27 cellular contexts compared by ENCODE assay signal in the genomic region with DNA sequence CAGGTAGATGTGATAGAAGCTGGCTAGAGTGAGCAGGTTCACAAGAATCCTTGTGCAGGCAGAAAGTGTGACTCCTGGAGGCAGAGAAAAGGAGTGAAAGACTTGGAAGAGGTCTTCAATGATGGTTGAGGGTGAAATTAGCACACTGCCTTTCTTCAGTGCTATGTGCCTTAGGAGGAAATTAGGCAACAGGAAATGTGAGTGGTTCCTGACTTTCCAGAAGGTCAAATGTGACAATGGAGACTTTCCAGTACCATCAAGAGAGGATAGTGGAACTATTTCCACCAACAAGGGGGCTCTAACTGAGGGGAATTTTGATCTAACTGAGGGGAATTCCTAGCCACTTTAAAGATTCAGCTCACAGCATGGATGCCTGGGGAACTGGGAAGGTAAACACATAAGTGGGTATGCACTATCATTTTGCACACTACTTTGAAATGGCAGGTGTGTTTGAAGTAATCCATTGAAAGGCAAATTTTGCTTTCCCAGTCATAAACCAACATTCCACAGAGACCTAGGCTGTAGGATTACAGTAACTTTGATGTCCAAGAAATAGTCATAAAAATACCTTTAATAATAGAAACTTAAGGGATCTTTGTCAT.
DNase-seq lines count a peak whose midpoint lies in the region; ATAC-seq, FAIRE-seq and TF ChIP-seq lines count a peak whose summit lies in the region.
"Had no signal": no experiment of that assay in that cellular context is flagged by ENCODE, and none has a peak within 500 bp of the region (broad histone marks: within the 10 kb centered on the region; RNA-seq: fewer than 3 reads in every experiment).

No MANE protein-coding gene starts in this region.

- H3K4me1 ChIP-seq in H1 (replicated peaks in 1 of 4; ENCODE audit: control insufficient read depth in 3 of 4, insufficient read depth in 4 of 4, low read length in 3 of 4) (no peaks in the 10 kb centered on the region), osteoblast (ENCODE audit: insufficient read depth, low read length) (no peaks in the 10 kb centered on the region)
- H3K4me1 ChIP-seq: A549, BE2C, lower lobe of right lung, stomach, thyroid gland had no signal

- H3K36me3 ChIP-seq in H1 (ENCODE audit: control insufficient read depth in 2 of 4, insufficient read depth in 4 of 4, low read length in 3 of 4) (no peaks in the 10 kb centered on the region), osteoblast (ENCODE audit: insufficient read depth, low read length) (no peaks in the 10 kb centered on the region)
- H3K36me3 ChIP-seq: BE2C, lower lobe of right lung, stomach, thyroid gland had no signal

- CTCF ChIA-PET in H1 (lab: Charles Lee; ENCODE audit: partially characterized antibody) = interaction anchor here (0.8 to 4.0 kb wide), 7 partner anchors 8 to 99 kb away, joined by 3 to 46 read pairs (median 3); no protein-coding TSS in a partner anchor

- H3K18ac ChIP-seq in H1 (ENCODE audit: extremely low read depth, low read length) = no peak overlapping the region

- H3K4me2 ChIP-seq in H1 (ENCODE audit: insufficient read depth in 1 of 2, low read depth in 2 of 2, low read length in 2 of 2) = 0 out of 4 replicates have a peak overlapping the region, but pooled peaks of 1 of the 2 experiments have one; percentile 10
- H3K4me2 ChIP-seq in osteoblast (ENCODE audit: insufficient read depth, low read length) = no peak overlapping the region
- H3K4me2 ChIP-seq: A549, PC-9 had no signal

- FAIRE-seq in H1 (lab: Jason Lieb, UNC) = peak; percentile 71
- FAIRE-seq: A549 had no signal

- no peak overlapping the region for H2AK5ac ChIP-seq in H1 (ENCODE audit: low read depth, low read length)

- no peak overlapping the region for H3K23ac ChIP-seq in H1 (ENCODE audit: insufficient read length)

- intact Hi-C loops in left colon (cut with DNase I, micrococcal nuclease) = no loop called here

- H2AFZ ChIP-seq in H1 (ENCODE audit: low read length) (no peak overlapping the region), osteoblast (ENCODE audit: low read length) (no peak overlapping the region)
- H2AFZ ChIP-seq: PC-9 had no signal

- H3K4me3 ChIP-seq in H1 (ENCODE audit: extremely low read depth in 1 of 4, insufficient read depth in 2 of 4, low read depth in 3 of 4, low read length in 4 of 4) = no peak overlapping the region
- H3K4me3 ChIP-seq in osteoblast (ENCODE audit: insufficient read depth, low read length) = no peak overlapping the region
- H3K4me3 ChIP-seq: A549, lower lobe of right lung, PC-9, skin epidermis, stomach, thyroid gland had no signal

- H4K8ac ChIP-seq in H1 (ENCODE audit: extremely low read depth, insufficient read depth, low read length) = no peak overlapping the region

- H2BK120ac ChIP-seq in H1 (replicated peaks; ENCODE audit: low read depth, low read length) = no peak overlapping the region

- no peak overlapping the region for H3K14ac ChIP-seq in H1 (ENCODE audit: insufficient read length)

- H2BK12ac ChIP-seq in H1 (ENCODE audit: low read depth, low read length) = no peak overlapping the region

- no peak overlapping the region for H2BK5ac ChIP-seq in H1 (ENCODE audit: low read depth, low read length)

- POLR2A ChIA-PET in H1 (lab: Charles Lee; ENCODE audit: partially characterized antibody) = interaction anchor here (1.5 kb wide), 1 partner anchor 8 kb away, joined by 3 read pairs; no protein-coding TSS in a partner anchor

- DNase-seq in NCI-H748 (lab: John Stamatoyannopoulos, UW; ENCODE audit: unreplicated experiment) (peak; percentile 52), NCI-H748 treated with DMSO at 0.1 percent for 48 hours (lab: John Stamatoyannopoulos, UW) (no peak), NCI-H146 treated with DMSO at 0.1 percent for 48 hours (lab: John Stamatoyannopoulos, UW; ENCODE audit: unreplicated experiment) (peak; percentile 71), H1 (ENCODE audit: low read depth in 1 of 2, low spot score in 2 of 2) (peak in 1 of 2 experiments; percentile 8), osteoblast (ENCODE audit: insufficient read length, low spot score, missing footprints) (peak; percentile 73), left colon (no peak), RKO (ENCODE audit: low spot score) (no peak)
- DNase-seq: activated CD4-positive, alpha-beta T cell treated with anti-CD3 and anti-CD28 coated beads for 36 hours; activated CD8-positive, alpha-beta T cell treated with anti-CD3 and anti-CD28 coated beads, Interleukin-2, amount 10 ng/mL, durations not matched to agents 7 days and 5 days; activated effector memory CD4-positive, alpha-beta T cell treated with Interleukin-2 at 50 U/mL for 16 hours; BE2C; GDM1; Kasumi-1; kidney glomerular epithelial cell; lower lobe of right lung; NCI-H1092; NCI-H2081; NCI-H446 treated with DMSO at 0.1 percent for 48 hours; NK-92 treated with Interleukin-12 subunit alpha and Interleukin-12 subunit beta, amount 100 ng/mL, for 24 hours; PC-9; SHP77; stimulated activated CD8-positive, alpha-beta memory T cell treated with anti-CD3 and anti-CD28 coated beads, Interleukin-4, amount 100 ng/mL, for 48 hours; stomach; thyroid gland had no signal

- no peak overlapping the region for H2BK20ac ChIP-seq in H1 (ENCODE audit: low read length)

- no peak overlapping the region for H4K5ac ChIP-seq in H1 (ENCODE audit: insufficient read length, low read depth, low read length)

- no peaks in the 10 kb centered on the region for H3K79me1 ChIP-seq in H1 (ENCODE audit: low read depth, low read length)

- TF ChIP-seq EP300 in H1 (IDR thresholded peaks at IDR 0.05; ENCODE audit: borderline replicate concordance in 1 of 2, low read depth in 2 of 2, low read length in 2 of 2) = no peak; a peak in 1 of 3 replicates

- H3K23me2 ChIP-seq in H1 (ENCODE audit: low read depth, low read length) = no peaks in the 10 kb centered on the region

- no peak for TF ChIP-seq RAD21 in H1 (IDR thresholded peaks at IDR 0.05 in 1 of 2, conservative IDR thresholded peaks at IDR 0.05 in 1 of 2; ENCODE audit: low read depth in 2 of 2, low read length in 2 of 2)

- no peak overlapping the region for H3K56ac ChIP-seq in H1 (replicated peaks; ENCODE audit: insufficient read length, low read depth, low read length)

- TF ChIP-seq POLR2A in H1 (IDR thresholded peaks at IDR 0.05; ENCODE audit: control extremely low read depth in 1 of 2, low read depth in 2 of 2, low read length in 2 of 2) = no peak

- no peak overlapping the region for H4K91ac ChIP-seq in H1 (replicated peaks; ENCODE audit: insufficient read length, low read length)

- H3K27me3 ChIP-seq in H1 (replicated peaks in 1 of 4; ENCODE audit: control insufficient read depth in 3 of 4, extremely low read depth in 1 of 4, insufficient read depth in 3 of 4, low read length in 3 of 4) (no peaks in the 10 kb centered on the region), osteoblast (ENCODE audit: insufficient read depth, low read length) (peaks cover 8% of the 10 kb centered on the region)
- H3K27me3 ChIP-seq: BE2C, stomach, thyroid gland had no signal

- H3K9me3 ChIP-seq in H1 (ENCODE audit: insufficient read depth in 2 of 2, low read depth in 1 of 2, low read length in 1 of 2) (no peaks in the 10 kb centered on the region), osteoblast (ENCODE audit: low read depth, low read length) (no peaks in the 10 kb centered on the region)
- H3K9me3 ChIP-seq: A549, BE2C, lower lobe of right lung, stomach, thyroid gland had no signal

- TF ChIP-seq CTCF in H1 (IDR thresholded peaks at IDR 0.05; ENCODE audit: control extremely low read depth in 1 of 3, insufficient read depth in 1 of 3, low read depth in 1 of 3, low read length in 3 of 3) (no peak), osteoblast (IDR thresholded peaks at IDR 0.05; ENCODE audit: extremely low read depth, low read depth, low read length) (no peak)

- H3K4ac ChIP-seq in H1 (replicated peaks; ENCODE audit: insufficient read length, low read depth, low read length) = no peak overlapping the region

- H2BK15ac ChIP-seq in H1 (ENCODE audit: low read length) = no peak overlapping the region

- ATAC-seq in left colon (no peak), GM18909 (IDR thresholded peaks at IDR 0.05; ENCODE audit: poor library complexity, unreplicated experiment) (no peak)
- ATAC-seq: A549; activated CD4-positive, alpha-beta T cell treated with anti-CD3 and anti-CD28 coated beads for 36 hours; activated CD8-positive, alpha-beta T cell treated with anti-CD3 and anti-CD28 coated beads, Interleukin-2, amount 10 ng/mL, durations not matched to agents 7 days and 5 days; lower lobe of right lung had no signal

- H4K20me1 ChIP-seq in H1 (replicated peaks in 1 of 2; ENCODE audit: control insufficient read depth in 1 of 2, insufficient read depth in 2 of 2, low read length in 2 of 2) (no peaks in the 10 kb centered on the region), osteoblast (ENCODE audit: insufficient read depth, low read length) (no peaks in the 10 kb centered on the region)

- no peak overlapping the region for H3K27ac ChIP-seq in H1 (ENCODE audit: low read depth, low read length)
- H3K27ac ChIP-seq in osteoblast (ENCODE audit: low read depth, low read length) = no peak overlapping the region
- H3K27ac ChIP-seq: A549, lower lobe of right lung, PC-9, skin epidermis, stomach, thyroid gland had no signal

- no peak overlapping the region for H3K9ac ChIP-seq in H1 (replicated peaks in 1 of 4; ENCODE audit: extremely low read depth in 1 of 4, low read depth in 3 of 4, low read length in 3 of 4)

- H3K79me2 ChIP-seq in H1 (ENCODE audit: control insufficient read depth in 1 of 2, insufficient read depth in 2 of 2, low read length in 2 of 2) (no peaks in the 10 kb centered on the region), osteoblast (ENCODE audit: insufficient read depth, low read length) (no peaks in the 10 kb centered on the region)

TF ChIP-seq in H1, 55 proteins besides CTCF, POLR2A, EP300 and RAD21 (continues in another document):
- TF ChIP-seq TEAD4 (IDR thresholded peaks at IDR 0.05; ENCODE audit: low read depth, low read length) = 0 out of 2 replicates have a peak, but pooled peaks have one; percentile 44
- TF ChIP-seq SRF (IDR thresholded peaks at IDR 0.05; ENCODE audit: low read depth, low read length) = no peak
- TF ChIP-seq CBX8 (IDR thresholded peaks at IDR 0.05; ENCODE audit: borderline replicate concordance, low read depth, low read length) = no peak
- no peak for TF ChIP-seq TAF1 (IDR thresholded peaks at IDR 0.05; ENCODE audit: low read depth, low read length)
- no peak for TF ChIP-seq JUN (IDR thresholded peaks at IDR 0.05; ENCODE audit: low read depth, low read length)
- TF ChIP-seq EGR1 (IDR thresholded peaks at IDR 0.05; ENCODE audit: borderline replicate concordance, low read depth, low read length) = no peak
- no peak for TF ChIP-seq CBX5 (IDR thresholded peaks at IDR 0.05; ENCODE audit: low read depth, low read length)
- TF ChIP-seq SIRT6 (IDR thresholded peaks at IDR 0.05; ENCODE audit: low read length) = no peak

Comparison
In these comparisons a context has a peak if more than half of its experiments do, and no peak if none do; other contexts are left out.
1. DNase-seq: peak in NCI-H748 (single experiment), NCI-H146 treated with DMSO at 0.1 percent for 48 hours (single experiment) and osteoblast (single experiment); none in NCI-H748 treated with DMSO at 0.1 percent for 48 hours (single experiment), left colon (0 of 2) and RKO (single experiment).